ENCODE assay signal across 25 cellular contexts in genomic region chr6:111681856-111682255, GRCh38.
A peak's percentile ranks its signal among the peaks of the same experiment; 100 is the strongest.
DNase-seq lines count a peak whose midpoint lies in the region; ATAC-seq and TF ChIP-seq lines count a peak whose summit lies in the region.
"Had no signal": no experiment of that assay in that cellular context is flagged by ENCODE, and none has a peak within 500 bp of the region (broad histone marks: within the 10 kb centered on the region; RNA-seq: fewer than 3 reads in every experiment).

No MANE protein-coding gene starts in this region.

- H3K27ac ChIP-seq in breast epithelium (peak overlapping the region; percentile 86 to 95), subcutaneous abdominal adipose tissue (ENCODE audit: low read depth, low read length) (peak overlapping the region; percentile 95)
- H3K27ac ChIP-seq: BLaER1 treated with 17β-estradiol and CSF1 and Interleukin-3, amounts not matched to agents 10 nM and 100 nM; brain microvascular endothelial cell had no signal

- H3K36me3 Mint-ChIP-seq in MCF 10A (ENCODE audit: insufficient read depth, unreplicated experiment) (no peaks in the 10 kb centered on the region), T-helper 17 cell (ENCODE audit: low read depth) (peaks cover 13% of the 10 kb centered on the region), immature natural killer cell (peaks cover 7 to 57% (median 42%) of the 10 kb centered on the region in 3 donors)

- H3K4me1 Mint-ChIP-seq in MCF 10A (ENCODE audit: insufficient read depth, unreplicated experiment) (no peaks in the 10 kb centered on the region), T-helper 17 cell (peaks cover 66% of the 10 kb centered on the region), immature natural killer cell (peaks cover 67 to 91% of the 10 kb centered on the region in 2 donors)

- no peaks in the 10 kb centered on the region for H3K9me3 Mint-ChIP-seq in MCF 10A (ENCODE audit: unreplicated experiment)
- no peaks in the 10 kb centered on the region for H3K9me3 Mint-ChIP-seq in immature natural killer cell
- H3K9me3 Mint-ChIP-seq: activated naive CD8-positive, alpha-beta T cell treated with anti-CD3 and anti-CD28 coated beads for 36 hours; GM23338; WTC11 had no signal

- POLR2A ChIA-PET in MCF 10A (lab: Yijun Ruan, JAX) = interaction anchor here (0.6 kb wide), 2 partner anchors 82 to 1529 kb away, joined by 3 read pairs; no protein-coding TSS in a partner anchor

- CTCF ChIA-PET in MCF 10A (lab: Yijun Ruan, JAX) = interaction anchor here (0.5 to 1.4 kb wide), 2 partner anchors 28 to 1888 kb away, joined by 3 to 5 read pairs; no protein-coding TSS in a partner anchor

- H3K9ac ChIP-seq in subcutaneous abdominal adipose tissue (ENCODE audit: low read length in 5 of 5) = no peak overlapping the region
- H3K9ac ChIP-seq: BLaER1 treated with 17β-estradiol and CSF1 and Interleukin-3, amounts not matched to agents 10 nM and 100 nM had no signal

- no peak overlapping the region for H3K27ac Mint-ChIP-seq in MCF 10A (ENCODE audit: low read depth, unreplicated experiment)
- H3K27ac Mint-ChIP-seq in T-helper 17 cell = peak overlapping the region; percentile 98
- peak overlapping the region in 4 of 6 donors; percentile 47 to 83 (median 56) for H3K27ac Mint-ChIP-seq in immature natural killer cell
- H3K27ac Mint-ChIP-seq: GM23338, WTC11 had no signal

- DNase-seq in breast epithelium (ENCODE audit: low spot score in 2 of 2) = no peak
- DNase-seq in MCF 10A (ENCODE audit: unreplicated experiment) = no peak
- DNase-seq in T-helper 17 cell = no peak
- DNase-seq in immature natural killer cell = no peak
- DNase-seq in GOT3 (lab: John Stamatoyannopoulos, UW) = no peak
- DNase-seq: activated CD4-positive, alpha-beta T cell treated with anti-CD3 and anti-CD28 coated beads, Interleukin-2, amount 50 U/mL, for 48 hours; activated naive CD8-positive, alpha-beta T cell treated with anti-CD3 and anti-CD28 coated beads for 36 hours; brain microvascular endothelial cell; cortex of kidney; head of caudate nucleus; Kasumi-1; NCI-H1048; NCI-H187 treated with DMSO at 0.1 percent for 48 hours; NCI-H748 treated with DMSO at 0.1 percent for 48 hours; occipital lobe; retina; stimulated activated CD4-positive, alpha-beta T cell treated with anti-CD3 and anti-CD28 coated beads, Interleukin-12 subunit alpha, Interleukin-12 subunit beta, amount 100 ng/mL, for 4 hours; stimulated activated CD4-positive, alpha-beta T cell treated with anti-CD3 and anti-CD28 coated beads, Interleukin-4, amount 100 ng/mL, for 4 hours; T1000; upper lobe of right lung had no signal

- no TSS peak for BruUV-seq in MCF 10A (replicated peaks; lab: Mats Ljungman, UMichigan)

- H3K27me3 ChIP-seq in breast epithelium = no peaks in the 10 kb centered on the region
- H3K27me3 ChIP-seq in subcutaneous abdominal adipose tissue (ENCODE audit: control insufficient read depth in 5 of 5, insufficient read depth in 4 of 5, low read length in 5 of 5) = no peaks in the 10 kb centered on the region
- H3K27me3 ChIP-seq: BLaER1 treated with 17β-estradiol and CSF1 and Interleukin-3, amounts not matched to agents 10 nM and 100 nM; brain microvascular endothelial cell; upper lobe of right lung had no signal

- no peak overlapping the region for H3K4me3 Mint-ChIP-seq in MCF 10A (ENCODE audit: unreplicated experiment)
- no peak overlapping the region for H3K4me3 Mint-ChIP-seq in T-helper 17 cell
- peak overlapping the region in 2 of 5 donors; percentile 14 to 16 for H3K4me3 Mint-ChIP-seq in immature natural killer cell
- H3K4me3 Mint-ChIP-seq: activated naive CD8-positive, alpha-beta T cell treated with anti-CD3 and anti-CD28 coated beads for 36 hours; GM23338; WTC11 had no signal

- TF ChIP-seq CTCF in breast epithelium (IDR thresholded peaks at IDR 0.05) (no peak), MCF 10A (IDR thresholded peaks at IDR 0.05; ENCODE audit: unreplicated experiment) (no peak)

- intact Hi-C loops in breast epithelium (cut with DNase I; ENCODE audit: low total_unique reads) = no loop called here
- intact Hi-C loops in MCF 10A (cut with micrococcal nuclease) = no loop called here

- no peak overlapping the region for H3K4me3 ChIP-seq in breast epithelium
- no peak overlapping the region for H3K4me3 ChIP-seq in subcutaneous abdominal adipose tissue (ENCODE audit: low read depth in 1 of 5, low read length in 5 of 5)
- H3K4me3 ChIP-seq: BLaER1 treated with 17β-estradiol and CSF1 and Interleukin-3, amounts not matched to agents 10 nM and 100 nM; GM23338; upper lobe of right lung had no signal

- no peaks in the 10 kb centered on the region for H3K27me3 Mint-ChIP-seq in MCF 10A (ENCODE audit: insufficient read depth, unreplicated experiment)
- H3K27me3 Mint-ChIP-seq in T-helper 17 cell = no peaks in the 10 kb centered on the region
- peaks cover 1 to 60% (median 27%) of the 10 kb centered on the region in 3 donors for H3K27me3 Mint-ChIP-seq in immature natural killer cell (ENCODE audit: low read depth in 3 of 3)
- H3K27me3 Mint-ChIP-seq: activated naive CD8-positive, alpha-beta T cell treated with anti-CD3 and anti-CD28 coated beads for 36 hours had no signal

- no peaks in the 10 kb centered on the region for H3K36me3 ChIP-seq in breast epithelium
- H3K36me3 ChIP-seq in subcutaneous abdominal adipose tissue (ENCODE audit: control insufficient read depth in 5 of 5, insufficient read depth in 5 of 5, low read length in 5 of 5) = peaks cover 0 to 36% (median 4%) of the 10 kb centered on the region in 5 donors
- H3K36me3 ChIP-seq: upper lobe of right lung had no signal

- no peak for ATAC-seq in T-helper 17 cell
- no peak for ATAC-seq in HG03175 (IDR thresholded peaks at IDR 0.05; ENCODE audit: unreplicated experiment)
- ATAC-seq: GM23338, upper lobe of right lung, WTC11 had no signal

- no peak for TF ChIP-seq POLR2A in breast epithelium (IDR thresholded peaks at IDR 0.05)

- H3K4me1 ChIP-seq in breast epithelium (no peaks in the 10 kb centered on the region), subcutaneous abdominal adipose tissue (ENCODE audit: control insufficient read depth in 5 of 5, insufficient read depth in 5 of 5, low read length in 5 of 5) (peaks cover 24 to 73% (median 67%) of the 10 kb centered on the region in 5 donors)

- H3K9me3 ChIP-seq in breast epithelium (no peaks in the 10 kb centered on the region), T-helper 17 cell (ENCODE audit: control insufficient read depth, low read length, poor library complexity, severe bottlenecking) (no peaks in the 10 kb centered on the region), subcutaneous abdominal adipose tissue (ENCODE audit: control insufficient read depth in 5 of 5, low read length in 5 of 5) (no peaks in the 10 kb centered on the region)
- H3K9me3 ChIP-seq: BLaER1 treated with 17β-estradiol and CSF1 and Interleukin-3, amounts not matched to agents 10 nM and 100 nM; upper lobe of right lung had no signal
